Comparison of ENCODE assay signal across 23 cellular contexts in the genomic region with DNA sequence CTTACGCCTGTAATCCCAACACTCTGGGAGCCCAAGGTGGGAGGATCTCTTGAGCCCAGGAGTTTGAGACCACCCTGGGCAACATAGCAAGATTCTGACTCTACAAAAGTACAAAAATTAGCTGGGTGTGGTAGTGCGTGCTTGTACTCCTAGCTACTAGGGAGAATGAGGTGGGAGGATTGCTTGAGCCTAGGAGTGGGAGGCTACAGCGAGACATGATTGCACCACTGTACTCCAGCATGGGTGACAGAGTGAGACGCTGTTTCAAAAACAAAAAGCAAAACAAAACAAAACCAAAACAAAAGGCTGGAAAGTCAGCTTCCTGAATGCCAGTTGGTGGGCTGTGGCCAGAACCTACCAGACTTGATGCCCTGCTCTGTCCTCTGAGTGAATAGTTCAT.
"Had no signal": no experiment of that assay in that cellular context is flagged by ENCODE, and none has a peak within 500 bp of the region (broad histone marks: within the 10 kb centered on the region; RNA-seq: fewer than 3 reads in every experiment).

No MANE protein-coding gene starts in this region.

- H3K9me3 ChIP-seq: SK-N-SH had no signal

- H3K36me3 Mint-ChIP-seq: IgD-negative memory B cell had no signal

- H3K4me3 ChIP-seq: K562 had no signal

- DNase-seq: Kasumi-1; MM.1S; NCI-H1092 treated with DMSO at 0.1 percent for 48 hours; NCI-H1436; NCI-H187; NCI-H2029; NCI-H2081 treated with DMSO at 0.1 percent for 48 hours; NCI-H2171; NCI-H226; NCI-H446; NCI-H510A; NCI-H524 treated with DMSO at 0.1 percent for 48 hours; NCI-H69; NCI-H774; NK-92 treated with Interleukin-12 subunit alpha and Interleukin-12 subunit beta, amount 100 ng/mL, for 24 hours; PC-3; SHP77; SK-N-SH had no signal

- H3K4me2 ChIP-seq: KMS-11, SK-N-SH had no signal

- H3K4me3 Mint-ChIP-seq: IgD-negative memory B cell had no signal

- H3K27ac Mint-ChIP-seq: IgD-negative memory B cell had no signal

- H3K9me3 Mint-ChIP-seq: IgD-negative memory B cell had no signal

- H3K9ac ChIP-seq: KMS-11, SK-N-SH had no signal

- H3K27ac ChIP-seq: HL-60, KMS-11, RWPE1 had no signal
